ENCODE assay signal across 18 cellular contexts in genomic region chr5:119166026-119166425, GRCh38.
"Had no signal": no experiment of that assay in that cellular context is flagged by ENCODE, and none has a peak within 500 bp of the region (broad histone marks: within the 10 kb centered on the region; RNA-seq: fewer than 3 reads in every experiment).

No MANE protein-coding gene starts in this region.

- H3K27me3 Mint-ChIP-seq: activated B cell treated with CpG ODN at 0.5 μM for 24 hours; activated CD8-positive, alpha-beta T cell treated with anti-CD3 and anti-CD28 coated beads for 36 hours; stimulated activated naive B cell treated with anti-CD40 and anti-IgM and Interleukin-4, amounts not matched to agents 10 μg/mL and 1 μg/mL and 100 μg/mL, for 72 hours had no signal

- H3K4me3 ChIP-seq: right atrium auricular region, skin epidermis, thyroid gland had no signal

- H3K27ac ChIP-seq: right atrium auricular region, skin epidermis, thyroid gland had no signal

- H3K4me1 Mint-ChIP-seq: nephron had no signal

- H3K4me3 Mint-ChIP-seq: activated B cell treated with CpG ODN at 0.5 μM for 24 hours; activated CD8-positive, alpha-beta T cell treated with anti-CD3 and anti-CD28 coated beads for 36 hours; activated T-cell treated with anti-CD3 and anti-CD28 coated beads, Interleukin-2, amount 50 U/mL, for 4 hours; immature natural killer cell; nephron; stimulated activated naive B cell treated with anti-CD40 and anti-IgM and Interleukin-4, amounts not matched to agents 10 μg/mL and 1 μg/mL and 100 μg/mL, for 72 hours had no signal

- ATAC-seq: activated CD8-positive, alpha-beta T cell treated with anti-CD3 and anti-CD28 coated beads for 36 hours; activated naive CD4-positive, alpha-beta T cell treated with anti-CD3 and anti-CD28 coated beads, Interleukin-2, amount 50 U/mL, for 72 hours; activated T-cell treated with anti-CD3 and anti-CD28 coated beads, Interleukin-2, amount 50 U/mL, for 4 hours; esophagus mucosa; stimulated activated naive B cell treated with anti-CD40 and anti-IgM and Interleukin-4, amounts not matched to agents 10 μg/mL and 1 μg/mL and 100 μg/mL, for 72 hours had no signal

- H3K27me3 ChIP-seq: right atrium auricular region, thyroid gland had no signal

- H3K4me1 ChIP-seq: right atrium auricular region, thyroid gland had no signal

- DNase-seq: activated B cell treated with CpG ODN at 0.5 μM for 24 hours; activated CD4-positive, alpha-beta T cell treated with anti-CD3 and anti-CD28 coated beads for 48 hours; activated CD8-positive, alpha-beta T cell treated with anti-CD3 and anti-CD28 coated beads for 36 hours; activated gamma-delta T cell; activated T-cell treated with anti-CD3 and anti-CD28 coated beads, Interleukin-2, amount 50 U/mL, for 4 hours; amniotic stem cell; caudate nucleus; immature natural killer cell; occipital lobe; stimulated activated CD4-positive, alpha-beta T cell treated with anti-CD3 and anti-CD28 coated beads, Interleukin-15, amount 100 ng/mL, for 24 hours; stimulated activated CD4-positive, alpha-beta T cell treated with anti-CD3 and anti-CD28 coated beads, Interleukin-4, amount 100 ng/mL, for 1 hour; stimulated activated naive B cell treated with anti-CD40 and anti-IgM and Interleukin-4, amounts not matched to agents 10 μg/mL and 1 μg/mL and 100 μg/mL, for 72 hours; thyroid gland had no signal

- H3K9me3 Mint-ChIP-seq: activated B cell treated with CpG ODN at 0.5 μM for 24 hours; activated CD8-positive, alpha-beta T cell treated with anti-CD3 and anti-CD28 coated beads for 36 hours; activated naive CD4-positive, alpha-beta T cell treated with anti-CD3 and anti-CD28 coated beads, Interleukin-2, amount 50 U/mL, for 72 hours; activated T-cell treated with anti-CD3 and anti-CD28 coated beads, Interleukin-2, amount 50 U/mL, for 4 hours; immature natural killer cell; nephron; stimulated activated naive B cell treated with anti-CD40 and anti-IgM and Interleukin-4, amounts not matched to agents 10 μg/mL and 1 μg/mL and 100 μg/mL, for 72 hours had no signal

- H3K9me3 ChIP-seq: right atrium auricular region, thyroid gland had no signal

- H3K27ac Mint-ChIP-seq: activated B cell treated with CpG ODN at 0.5 μM for 24 hours; activated CD8-positive, alpha-beta T cell treated with anti-CD3 and anti-CD28 coated beads for 36 hours; activated naive CD4-positive, alpha-beta T cell treated with anti-CD3 and anti-CD28 coated beads, Interleukin-2, amount 50 U/mL, for 72 hours; immature natural killer cell; nephron; stimulated activated naive B cell treated with anti-CD40 and anti-IgM and Interleukin-4, amounts not matched to agents 10 μg/mL and 1 μg/mL and 100 μg/mL, for 72 hours had no signal
